11 cellular contexts compared by ENCODE assay signal in the genomic region with DNA sequence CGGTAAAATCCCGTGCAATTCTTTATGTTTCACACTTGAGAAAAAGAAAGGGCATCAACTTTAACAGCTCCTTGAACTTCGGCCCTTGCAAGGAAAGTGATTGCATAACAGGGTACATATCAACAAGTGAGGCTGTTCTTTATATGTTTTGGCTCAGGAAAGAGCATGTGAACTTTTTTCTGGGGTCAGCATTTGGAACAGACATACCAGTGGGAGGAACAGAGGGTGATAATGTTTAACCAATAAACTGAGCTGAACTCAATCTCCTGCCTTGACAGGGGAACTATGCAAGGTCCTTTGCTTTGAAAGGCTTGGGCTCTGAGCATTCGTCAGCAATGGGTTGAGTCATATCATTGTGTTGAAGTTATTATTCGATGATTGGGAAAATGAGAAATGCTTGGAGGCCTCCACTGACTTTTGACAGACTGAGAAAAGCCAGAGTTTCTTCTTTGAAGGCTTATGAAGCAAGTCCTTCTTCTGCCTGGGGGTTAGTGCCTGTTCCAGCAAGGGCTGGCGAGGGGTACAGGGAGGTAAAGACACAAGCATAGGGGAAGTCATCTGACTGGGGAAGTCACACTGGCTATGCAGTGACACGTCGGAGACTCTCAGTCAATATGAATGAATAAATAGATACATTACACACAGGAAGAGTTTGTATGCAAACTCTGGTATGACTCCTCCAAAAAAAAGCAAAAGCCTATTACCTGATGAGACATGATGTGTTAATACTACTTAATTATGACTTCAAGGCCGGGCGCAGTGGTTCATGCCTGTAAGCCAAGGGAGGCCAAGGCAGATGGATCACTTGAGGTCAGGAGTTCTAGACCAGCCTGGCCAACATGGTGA. TPM values are rescaled to one million over a fixed set of nuclear protein-coding genes. Genes with fewer than 3 reads are reported as not detected.
DNase-seq lines count a peak whose midpoint lies in the region; ATAC-seq and TF ChIP-seq lines count a peak whose summit lies in the region.
"Had no signal": no experiment of that assay in that cellular context is flagged by ENCODE, and none has a peak within 500 bp of the region (broad histone marks: within the 10 kb centered on the region; RNA-seq: fewer than 3 reads in every experiment).

No MANE protein-coding gene starts in this region.

- no peak for TF ChIP-seq POLR2A in GM18505 (IDR thresholded peaks at IDR 0.05; ENCODE audit: borderline replicate concordance, extremely low read depth, insufficient read depth, insufficient read length)

- 58 to 61% methylated on average over 10 of the region's 10 CpGs for WGBS in heart right ventricle, 2 donors

- TF ChIP-seq CTCF in WTC11 (IDR thresholded peaks at IDR 0.05) (no peak), heart right ventricle (IDR thresholded peaks at IDR 0.05) (no peak), retinal pigment epithelial cell (conservative IDR thresholded peaks at IDR 0.05; ENCODE audit: low read depth, low read length) (no peak), chondrocyte (IDR thresholded peaks at IDR 0.05) (no peak)

- no peaks in the 10 kb centered on the region for H3K36me3 ChIP-seq in heart right ventricle

- H3K4me1 Mint-ChIP-seq in WTC11 (peaks cover 14% of the 10 kb centered on the region), chondrocyte (ENCODE audit: low read depth) (no peaks in the 10 kb centered on the region)

- DNase-seq in Daoy (ENCODE audit: low read depth), result peak; percentile 11
- DNase-seq in WTC11 (ENCODE audit: low spot score), result no peak
- no peak for DNase-seq in heart right ventricle
- peak; percentile 34 for DNase-seq in retinal pigment epithelial cell (ENCODE audit: low read depth)
- no peak for DNase-seq in chondrocyte (ENCODE audit: low spot score)
- no peak for DNase-seq in SK-N-DZ (ENCODE audit: low spot score)
- no peak for DNase-seq in DMS153 treated with DMSO at 0.1 percent for 48 hours (lab: John Stamatoyannopoulos, UW; ENCODE audit: unreplicated experiment)
- DNase-seq: naive B cell, substantia nigra had no signal

- intact Hi-C loops in heart right ventricle (cut with DNase I), result no loop called here

- H3K4me1 ChIP-seq in heart right ventricle, result peaks cover 0 to 16% (median 4%) of the 10 kb centered on the region in 9 donors

- peak overlapping the region in 3 of 10 donors; percentile 1 to 67 (median 3) for H3K27ac ChIP-seq in heart right ventricle

- CTCF ChIA-PET in WTC11 (lab: Charles Lee), result interaction anchor here (0.6 kb wide), 1 partner anchor 335 kb away, joined by 3 read pairs; no protein-coding TSS in a partner anchor

- no peaks in the 10 kb centered on the region; the same call in 1 of the 2 replicates for H3K27me3 Mint-ChIP-seq in WTC11 (ENCODE audit: low read depth)
- peaks cover 10% of the 10 kb centered on the region for H3K27me3 Mint-ChIP-seq in chondrocyte (ENCODE audit: low read depth)

- peaks cover 0 to 8% (median 0%) of the 10 kb centered on the region in 7 donors for H3K27me3 ChIP-seq in heart right ventricle

- no peaks in the 10 kb centered on the region for H3K36me3 Mint-ChIP-seq in WTC11
- H3K36me3 Mint-ChIP-seq in chondrocyte (ENCODE audit: low read depth), result no peaks in the 10 kb centered on the region
- H3K36me3 Mint-ChIP-seq: activated naive CD8-positive, alpha-beta T cell; naive B cell had no signal

- no peak overlapping the region for H3K4me3 ChIP-seq in heart right ventricle
- H3K4me3 ChIP-seq in retinal pigment epithelial cell (ENCODE audit: low read length), result no peak overlapping the region

- no peaks in the 10 kb centered on the region for H3K9me3 Mint-ChIP-seq in WTC11
- H3K9me3 Mint-ChIP-seq in chondrocyte (ENCODE audit: low read depth), result no peaks in the 10 kb centered on the region
- H3K9me3 Mint-ChIP-seq: naive B cell had no signal

- POLR2A ChIA-PET in WTC11 (lab: Charles Lee), result no interaction called here

- H3K4me3 Mint-ChIP-seq in WTC11 (no peak overlapping the region), chondrocyte (ENCODE audit: unreplicated experiment) (no peak overlapping the region)
- H3K4me3 Mint-ChIP-seq: activated naive CD8-positive, alpha-beta T cell; naive B cell had no signal

- no peak overlapping the region for H3K27ac Mint-ChIP-seq in WTC11
- no peak overlapping the region for H3K27ac Mint-ChIP-seq in chondrocyte (ENCODE audit: unreplicated experiment)
- H3K27ac Mint-ChIP-seq: activated naive CD8-positive, alpha-beta T cell; naive B cell had no signal

- H3K9me3 ChIP-seq in heart right ventricle, result no peaks in the 10 kb centered on the region

- ATAC-seq in WTC11 (no peak), heart right ventricle (peak; percentile 58 to 87 (median 75)), GM18505 (IDR thresholded peaks at IDR 0.05; ENCODE audit: unreplicated experiment) (no peak)

TF ChIP-seq in WTC11, 78 proteins besides CTCF, POLR2A, EP300 and RAD21:
- TF ChIP-seq RELA (CRISPR knock-in tag; IDR thresholded peaks at IDR 0.05; ENCODE audit: borderline replicate concordance) (no peak), GABPB1 (CRISPR knock-in tag; IDR thresholded peaks at IDR 0.05) (peak; percentile 52; the same call in 1 of the 2 replicates)

RNA-seq across cellular contexts. Expression of a gene that starts 57.2 kb away (rescaled TPM):
- total RNA-seq in Daoy (2014; rRNA removed; shearing (Covaris generic)), result 45.9 and 47.7 TPM in 2 replicates
- 127 to 170 TPM (median 159 TPM) in 3 replicates for total RNA-seq in WTC11 (2021)
- total RNA-seq in heart right ventricle, result 100 to 1,000 TPM in 2 of 10 donors, 10 to 100 TPM in 8; 61.0 to 121 (median 78.0) TPM
- 10 to 100 TPM; 40.4 to 47.5 TPM for polyA plus RNA-seq in heart right ventricle
- 29.9 to 30.7 TPM (median 30.1 TPM) in 3 replicates for total RNA-seq in chondrocyte
- 64.1 and 81.8 TPM in 2 replicates for polyA plus RNA-seq in SK-N-DZ (2014; cell fraction: cytosol; rRNA removed)
- 57.4 and 116 TPM in 2 replicates for polyA plus RNA-seq in SK-N-DZ (2014; cell fraction: nucleus; rRNA removed)

Comparison
In these comparisons a context has a peak if more than half of its experiments do, and no peak if none do; other contexts are left out.
1. DNase-seq: peak in Daoy (single experiment) and retinal pigment epithelial cell (single experiment); none in WTC11 (single experiment), heart right ventricle (0 of 2), chondrocyte (single experiment), SK-N-DZ (single experiment) and DMS153 treated with DMSO at 0.1 percent for 48 hours (single experiment).
2. ATAC-seq: peak in heart right ventricle (8 of 8); none in WTC11 (single experiment) and GM18505 (single experiment).